17 cellular contexts compared by ENCODE assay signal in the genomic region with DNA sequence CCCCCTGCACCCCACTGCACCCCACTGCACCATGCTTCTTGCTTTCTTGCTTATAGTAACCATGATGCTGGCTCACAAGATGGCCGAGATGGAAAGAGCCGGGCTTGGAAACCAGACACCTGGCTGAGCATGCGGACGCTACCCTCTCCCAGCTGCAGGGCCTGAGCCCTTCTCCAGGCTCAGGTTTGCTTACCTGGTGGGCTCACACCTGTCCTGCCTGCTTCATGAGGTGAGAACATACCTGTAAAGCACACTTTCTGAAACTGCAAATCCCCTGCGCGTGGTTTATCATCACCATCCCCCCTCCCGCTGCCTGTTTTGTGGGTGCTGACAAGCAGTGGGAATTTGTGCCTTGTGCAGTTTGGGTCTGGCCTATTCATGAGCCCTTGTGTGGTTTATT.
DNase-seq lines count a peak whose midpoint lies in the region; ATAC-seq and TF ChIP-seq lines count a peak whose summit lies in the region.
"Had no signal": no experiment of that assay in that cellular context is flagged by ENCODE, and none has a peak within 500 bp of the region (broad histone marks: within the 10 kb centered on the region; RNA-seq: fewer than 3 reads in every experiment).

No MANE protein-coding gene starts in this region.

- H3K36me3 ChIP-seq in BLaER1: no peaks in the 10 kb centered on the region
- H3K36me3 ChIP-seq in effector memory CD4-positive, alpha-beta T cell (ENCODE audit: control insufficient read depth, insufficient read depth, low read length): no peaks in the 10 kb centered on the region

- DNase-seq in NCI-H187 (lab: John Stamatoyannopoulos, UW): peak; percentile 0 to 23
- no peak for DNase-seq in NCI-H187 treated with DMSO at 0.1 percent for 48 hours (lab: John Stamatoyannopoulos, UW)
- DNase-seq in DMS79 treated with DMSO at 0.1 percent for 48 hours (lab: John Stamatoyannopoulos, UW): peak; percentile 59
- DNase-seq in osteocyte (ENCODE audit: extremely low spot score, unreplicated experiment): peak; percentile 73
- DNase-seq in effector memory CD4-positive, alpha-beta T cell: no peak
- DNase-seq: AML-193; C1 segment of cervical spinal cord; Calu3; CD4-positive, alpha-beta T cell; DMS 273 treated with DMSO at 0.1 percent for 48 hours; GF-D8; GM23248; IMR-90; KBM-7 had no signal

- no peak for ATAC-seq in GM19324 (IDR thresholded peaks at IDR 0.05; ENCODE audit: low FRiP score, unreplicated experiment)

- H3K9me3 Mint-ChIP-seq in osteocyte (ENCODE audit: unreplicated experiment): peaks cover 63% of the 10 kb centered on the region
- H3K9me3 Mint-ChIP-seq: CD4-positive, alpha-beta T cell had no signal

- H3K9ac ChIP-seq in BLaER1: no peak overlapping the region
- H3K9ac ChIP-seq: GM23248 had no signal

- no peaks in the 10 kb centered on the region for H3K27me3 Mint-ChIP-seq in osteocyte (ENCODE audit: unreplicated experiment)

- no peak overlapping the region for H3K27ac ChIP-seq in BLaER1
- H3K27ac ChIP-seq in effector memory CD4-positive, alpha-beta T cell (ENCODE audit: insufficient read depth, low read length, poor library complexity, severe bottlenecking): no peak overlapping the region
- H3K27ac ChIP-seq: 22Rv1, GM23248 had no signal

- H3K27me3 ChIP-seq in BLaER1: no peaks in the 10 kb centered on the region; the same call in 1 of the 2 replicates
- no peaks in the 10 kb centered on the region for H3K27me3 ChIP-seq in effector memory CD4-positive, alpha-beta T cell (replicated peaks; ENCODE audit: control insufficient read depth, insufficient read depth, low read length, poor library complexity, severe bottlenecking)

- H3K4me2 ChIP-seq in BLaER1: peak overlapping the region; percentile 44

- peaks cover 17% of the 10 kb centered on the region for H3K4me1 ChIP-seq in BLaER1
- no peaks in the 10 kb centered on the region for H3K4me1 ChIP-seq in effector memory CD4-positive, alpha-beta T cell (ENCODE audit: control insufficient read depth, insufficient read depth, low read length, poor library complexity, severe bottlenecking)

- no peak overlapping the region for H3K4me3 ChIP-seq in BLaER1
- H3K4me3 ChIP-seq in effector memory CD4-positive, alpha-beta T cell (ENCODE audit: insufficient read depth, low read depth, low read length, poor library complexity, severe bottlenecking): no peak overlapping the region
- H3K4me3 ChIP-seq: GM23248 had no signal

- no peak overlapping the region for H3K4me3 Mint-ChIP-seq in osteocyte (ENCODE audit: unreplicated experiment)
- H3K4me3 Mint-ChIP-seq: CD4-positive, alpha-beta T cell had no signal

- no peak overlapping the region for H3K27ac Mint-ChIP-seq in osteocyte (ENCODE audit: unreplicated experiment)
- H3K27ac Mint-ChIP-seq: CD4-positive, alpha-beta T cell had no signal

- H3K4me1 Mint-ChIP-seq in osteocyte (ENCODE audit: unreplicated experiment): no peaks in the 10 kb centered on the region

- H3K9me3 ChIP-seq in BLaER1: no peaks in the 10 kb centered on the region
- H3K9me3 ChIP-seq in effector memory CD4-positive, alpha-beta T cell (ENCODE audit: control insufficient read depth, low read length): no peaks in the 10 kb centered on the region

- no peaks in the 10 kb centered on the region for H3K36me3 Mint-ChIP-seq in osteocyte (ENCODE audit: unreplicated experiment)

- H4K20me1 ChIP-seq in BLaER1: no peaks in the 10 kb centered on the region

- TF ChIP-seq CTCF in osteocyte (IDR thresholded peaks at IDR 0.05): no peak

Comparison
In these comparisons a context has a peak if more than half of its experiments do, and no peak if none do; other contexts are left out.
1. DNase-seq: peak in NCI-H187 (2 of 2), DMS79 treated with DMSO at 0.1 percent for 48 hours (single experiment) and osteocyte (single experiment); none in NCI-H187 treated with DMSO at 0.1 percent for 48 hours (single experiment) and effector memory CD4-positive, alpha-beta T cell (0 of 3).